ENCODE assay signal across 9 cellular contexts in genomic region chr16:88455610-88456355, GRCh38. TPM values are rescaled to one million over a fixed set of nuclear protein-coding genes. Genes with fewer than 3 reads are reported as not detected.
DNase-seq lines count a peak whose midpoint lies in the region; ATAC-seq and TF ChIP-seq lines count a peak whose summit lies in the region.
"Had no signal": no experiment of that assay in that cellular context is flagged by ENCODE, and none has a peak within 500 bp of the region (broad histone marks: within the 10 kb centered on the region; RNA-seq: fewer than 3 reads in every experiment).

No MANE protein-coding gene starts in this region.

- CTCF ChIA-PET in PC-3 (lab: Charles Lee), result no interaction called here

- peak overlapping the region; percentile 96 for H3K4me2 ChIP-seq in PC-3 (ENCODE audit: low read length)

- H3K4me1 ChIP-seq in PC-3 (ENCODE audit: insufficient read depth, low read length) (peaks cover 17% of the 10 kb centered on the region), spleen (peaks cover 30 to 91% (median 77%) of the 10 kb centered on the region in 6 donors)

- no peak overlapping the region for H3K27ac Mint-ChIP-seq in CD14-positive monocyte

- no peak overlapping the region for H3K27ac ChIP-seq in PC-3 (ENCODE audit: low read length)
- H3K27ac ChIP-seq in spleen, result peak overlapping the region; percentile 72 to 92 (median 84)
- H3K27ac ChIP-seq: SK-N-MC had no signal

- H3K9me3 Mint-ChIP-seq in CD14-positive monocyte, result peaks cover 0 to 22% (median 6%) of the 10 kb centered on the region in 7 donors

- no peaks in the 10 kb centered on the region for H3F3A ChIP-seq in PC-3 (ENCODE audit: low read length, unreplicated experiment)

- no peaks in the 10 kb centered on the region for H3K36me3 Mint-ChIP-seq in CD14-positive monocyte

- no TSS peak for BruUV-seq in PC-3 (replicated peaks; lab: Mats Ljungman, UMichigan)

- DNase-seq in CD14-positive monocyte (ENCODE audit: low spot score), result no peak
- DNase-seq in PC-3, result peak; percentile 33
- DNase-seq in activated gamma-delta T cell (lab: John Stamatoyannopoulos, UW), result peak; percentile 53
- peak; percentile 83 for DNase-seq in hepatic stellate cell (ENCODE audit: low spot score)
- peak; percentile 89 for DNase-seq in spleen
- DNase-seq in DMS114 treated with DMSO at 0.1 percent for 48 hours (lab: John Stamatoyannopoulos, UW; ENCODE audit: unreplicated experiment), result no peak
- no peak for DNase-seq in SKM-1 (lab: John Stamatoyannopoulos, UW; ENCODE audit: unreplicated experiment)

- 0 to 3% (median 1%) methylated on average over 9 to 68 of the region's 68 CpGs for WGBS in spleen, 5 donors

- H3K9ac ChIP-seq in PC-3 (ENCODE audit: low read length), result peak overlapping the region; percentile 69

- ATAC-seq in GM21447 (IDR thresholded peaks at IDR 0.05; ENCODE audit: unreplicated experiment), result peak; percentile 34
- ATAC-seq in PC-3, result no peak

- no peak for TF ChIP-seq POLR2A in spleen (IDR thresholded peaks at IDR 0.05)

- POLR2A ChIA-PET in PC-3 (lab: Charles Lee; ENCODE audit: unreplicated experiment), result interaction anchor here (0.5 to 0.6 kb wide), 2 partner anchors 78 to 1073 kb away, joined by 3 to 4 read pairs; no protein-coding TSS in a partner anchor

- H3K27me3 Mint-ChIP-seq in CD14-positive monocyte (ENCODE audit: low read depth in 3 of 3), result peaks cover 40 to 73% (median 54%) of the 10 kb centered on the region in 3 donors

- H3K4me3 Mint-ChIP-seq in CD14-positive monocyte, result peak overlapping the region; percentile 74 to 81

- TF ChIP-seq CTCF in CD14-positive monocyte (IDR thresholded peaks at IDR 0.05) (no peak), PC-3 (conservative IDR thresholded peaks at IDR 0.05; ENCODE audit: low read depth, low read length) (no peak), spleen (IDR thresholded peaks at IDR 0.05 in 8 of 11, conservative IDR thresholded peaks at IDR 0.05 in 3 of 11) (peak in 1 of 11 experiments; percentile 4)

- H3K9me2 ChIP-seq in PC-3 (replicated peaks; ENCODE audit: low read length), result no peaks in the 10 kb centered on the region

- H3K79me2 ChIP-seq in PC-3 (ENCODE audit: low read length), result peaks cover 10% of the 10 kb centered on the region

- H3K36me3 ChIP-seq in PC-3 (ENCODE audit: low read depth, low read length) (no peaks in the 10 kb centered on the region), spleen (no peaks in the 10 kb centered on the region)

- H3K9me3 ChIP-seq in PC-3 (ENCODE audit: low read length), result no peaks in the 10 kb centered on the region
- H3K9me3 ChIP-seq in spleen, result no peaks in the 10 kb centered on the region

- peak overlapping the region; percentile 81 for H3K4me3 ChIP-seq in PC-3 (ENCODE audit: low read length)
- H3K4me3 ChIP-seq in spleen, result peak overlapping the region; percentile 61 to 89 (median 66)

- intact Hi-C loops in CD14-positive monocyte (cut with micrococcal nuclease), result no loop called here
- intact Hi-C loops in PC-3 (cut with micrococcal nuclease), result no loop called here
- intact Hi-C loops in spleen (cut with DNase I; ENCODE audit: low total_unique reads), result no loop called here

- H3K27me3 ChIP-seq in PC-3 (ENCODE audit: low read length), result no peaks in the 10 kb centered on the region
- H3K27me3 ChIP-seq in spleen (replicated peaks in 1 of 7), result peaks cover 0 to 43% (median 0%) of the 10 kb centered on the region in 7 donors

- H4K20me1 ChIP-seq in PC-3 (ENCODE audit: low read length), result no peaks in the 10 kb centered on the region

- peaks cover 25% of the 10 kb centered on the region for H3K4me1 Mint-ChIP-seq in CD14-positive monocyte

- H2AFZ ChIP-seq in PC-3 (ENCODE audit: low read length), result peak overlapping the region; percentile 75

RNA-seq across cellular contexts. Expression of gene ZFPM1, which starts 2.7 kb away (rescaled TPM):
- under 1 TPM; 0.04 to 0.12 TPM for polyA plus RNA-seq in CD14-positive monocyte
- 4.1 and 4.6 TPM in 2 replicates for total RNA-seq in PC-3 (2014; rRNA removed)
- 10 to 100 TPM in 4 of 7 donors, 1 to 10 TPM in 3; 4.5 to 25.3 (median 16.2) TPM for total RNA-seq in spleen
- 10 to 100 TPM in 1 of 3 donors, 1 to 10 TPM in 2; 2.3 to 10.2 (median 2.8) TPM for polyA plus RNA-seq in spleen

Comparison
In these comparisons a context has a peak if more than half of its experiments do, and no peak if none do; other contexts are left out.
1. DNase-seq: peak in PC-3 (single experiment), activated gamma-delta T cell (single experiment), hepatic stellate cell (single experiment) and spleen (single experiment); none in CD14-positive monocyte (single experiment), DMS114 treated with DMSO at 0.1 percent for 48 hours (single experiment) and SKM-1 (single experiment).